In the genomic region with DNA sequence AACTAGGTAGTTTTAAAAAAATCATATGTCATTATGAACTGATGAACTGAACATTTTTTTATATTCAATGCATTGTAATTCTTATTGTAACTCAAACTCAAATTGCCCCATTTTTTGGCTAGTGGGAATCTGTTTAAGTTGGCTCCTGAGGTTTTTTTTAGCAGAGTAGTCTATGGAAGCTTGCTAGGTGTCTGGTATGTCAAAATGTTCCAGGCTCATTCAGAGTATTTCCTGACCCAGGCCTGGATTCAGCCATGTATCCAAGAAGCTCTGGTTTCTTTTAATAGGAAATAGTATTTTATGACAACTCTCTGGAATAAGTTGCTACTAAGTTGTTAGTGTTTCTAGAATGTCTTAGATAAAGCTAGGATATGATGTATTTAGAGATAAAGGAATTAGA, we compare ENCODE assay signal across 18 cellular contexts.
DNase-seq lines count a peak whose midpoint lies in the region; ATAC-seq, FAIRE-seq and TF ChIP-seq lines count a peak whose summit lies in the region.
"Had no signal": no experiment of that assay in that cellular context is flagged by ENCODE, and none has a peak within 500 bp of the region (broad histone marks: within the 10 kb centered on the region; RNA-seq: fewer than 3 reads in every experiment).

No MANE protein-coding gene starts in this region.

- no peaks in the 10 kb centered on the region for H3K9me3 ChIP-seq in cardiac muscle cell (ENCODE audit: low read depth)
- H3K9me3 ChIP-seq: BLaER1, Caco-2 had no signal

- intact Hi-C loops in left cardiac atrium (cut with DNase I), result no loop called here

- H3K36me3 ChIP-seq in cardiac muscle cell, result no peaks in the 10 kb centered on the region
- H3K36me3 ChIP-seq: BLaER1 had no signal

- FAIRE-seq in H54 (lab: Jason Lieb, UNC), result peak; percentile 27
- FAIRE-seq: GM12892 had no signal

- H3K4me3 ChIP-seq in cardiac muscle cell (no peak overlapping the region), fibroblast of villous mesenchyme (ENCODE audit: low read depth, low read length) (no peak overlapping the region)
- H3K4me3 ChIP-seq: BLaER1 had no signal

- no peak for ATAC-seq in left cardiac atrium
- ATAC-seq: CD8-positive, alpha-beta T cell had no signal

- no peak for TF ChIP-seq POLR2A in H54 (IDR thresholded peaks at IDR 0.05; ENCODE audit: low read depth, low read length)

- peak; percentile 18 to 30 for DNase-seq in cardiac muscle cell (ENCODE audit: low read depth in 1 of 2, low spot score in 1 of 2)
- no peak for DNase-seq in left cardiac atrium
- DNase-seq in H54 (ENCODE audit: insufficient read length, low spot score), result no peak
- peak; percentile 23 for DNase-seq in fibroblast of villous mesenchyme (ENCODE audit: low read depth)
- DNase-seq in stimulated activated CD4-positive, alpha-beta T cell treated with anti-CD3 and anti-CD28 coated beads, Interleukin-12 subunit alpha, Interleukin-12 subunit beta, amount 100 ng/mL, for 4 hours, result no peak
- no peak for DNase-seq in NCI-H1436 treated with DMSO at 0.1 percent for 48 hours (lab: John Stamatoyannopoulos, UW)
- DNase-seq: Caco-2; CD4-positive, CD25-positive, alpha-beta regulatory T cell; CD8-positive, alpha-beta T cell; DMS153; DND-41; GOT3; H7; HCEC 1CT had no signal

- H3K27ac ChIP-seq in cardiac muscle cell, result no peak overlapping the region
- H3K27ac ChIP-seq: 22Rv1, BLaER1, C4-2B had no signal

- H3K4me1 ChIP-seq in cardiac muscle cell (ENCODE audit: low read depth), result no peaks in the 10 kb centered on the region
- H3K4me1 ChIP-seq: BLaER1 had no signal

- no peaks in the 10 kb centered on the region for H3K27me3 ChIP-seq in cardiac muscle cell
- H3K27me3 ChIP-seq: BLaER1 had no signal

- TF ChIP-seq CTCF in cardiac muscle cell (IDR thresholded peaks at IDR 0.05; ENCODE audit: low read depth, low read length) (no peak), fibroblast of villous mesenchyme (IDR thresholded peaks at IDR 0.05; ENCODE audit: insufficient read depth, low read depth, low read length) (no peak)

Comparison
In these comparisons a context has a peak if more than half of its experiments do, and no peak if none do; other contexts are left out.
1. DNase-seq: peak in cardiac muscle cell (2 of 2) and fibroblast of villous mesenchyme (single experiment); none in left cardiac atrium (single experiment), H54 (single experiment), stimulated activated CD4-positive, alpha-beta T cell treated with anti-CD3 and anti-CD28 coated beads, Interleukin-12 subunit alpha, Interleukin-12 subunit beta, amount 100 ng/mL, for 4 hours (single experiment) and NCI-H1436 treated with DMSO at 0.1 percent for 48 hours (single experiment).